20 cellular contexts compared by ENCODE assay signal in the genomic region with DNA sequence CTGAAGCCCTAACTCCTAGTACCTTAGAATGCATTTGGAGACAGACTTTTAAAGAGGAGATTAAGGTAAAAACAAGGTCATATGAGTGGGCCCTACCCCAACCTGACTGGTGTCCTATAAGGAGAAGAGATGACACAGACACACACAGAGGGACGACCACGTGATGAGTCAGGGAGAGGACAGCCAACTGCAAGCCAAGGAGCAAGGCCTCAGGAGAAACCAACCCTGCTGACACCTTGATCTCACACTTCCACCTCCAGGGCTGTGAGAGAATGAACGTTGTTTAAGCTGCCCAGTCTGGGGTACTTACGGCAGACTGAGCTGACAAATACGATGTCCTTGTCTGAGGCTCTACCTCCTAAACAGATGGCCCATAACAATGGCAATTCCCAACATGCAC.
A peak's percentile ranks its signal among the peaks of the same experiment; 100 is the strongest.
DNase-seq lines count a peak whose midpoint lies in the region; ATAC-seq and TF ChIP-seq lines count a peak whose summit lies in the region.
"Had no signal": no experiment of that assay in that cellular context is flagged by ENCODE, and none has a peak within 500 bp of the region (broad histone marks: within the 10 kb centered on the region; RNA-seq: fewer than 3 reads in every experiment).

No MANE protein-coding gene starts in this region.

- H3K36me3 Mint-ChIP-seq in activated CD4-positive, alpha-beta memory T cell treated with anti-CD3 and anti-CD28 coated beads, Interleukin-2, amount 10 ng/mL, durations not matched to agents 7 days and 5 days (ENCODE audit: low read depth): no peaks in the 10 kb centered on the region
- H3K36me3 Mint-ChIP-seq in type B pancreatic cell: peaks cover 20% of the 10 kb centered on the region
- H3K36me3 Mint-ChIP-seq in T-helper 2 cell treated with Interferon-gamma antibody and Interleukin-4, amounts not matched to agents 5 μg/mL and 100 μg/mL, for 36 hours (ENCODE audit: low read depth): no peaks in the 10 kb centered on the region

- ATAC-seq in GM18511 (IDR thresholded peaks at IDR 0.05; ENCODE audit: unreplicated experiment): no peak
- ATAC-seq: mucosa of descending colon had no signal

- no peak overlapping the region for H3K4ac ChIP-seq in mesendoderm (ENCODE audit: low read depth, low read length)

- no peak overlapping the region for H3K56ac ChIP-seq in mesendoderm (ENCODE audit: low read length)

- H4K8ac ChIP-seq in mesendoderm (ENCODE audit: low read depth, low read length): no peak overlapping the region

- H3K27ac Mint-ChIP-seq in activated CD4-positive, alpha-beta memory T cell treated with anti-CD3 and anti-CD28 coated beads, Interleukin-2, amount 10 ng/mL, durations not matched to agents 7 days and 5 days: no peak overlapping the region
- peak overlapping the region; percentile 82 for H3K27ac Mint-ChIP-seq in type B pancreatic cell
- H3K27ac Mint-ChIP-seq in T-helper 2 cell treated with Interferon-gamma antibody and Interleukin-4, amounts not matched to agents 5 μg/mL and 100 μg/mL, for 36 hours: no peak overlapping the region

- H3K27ac ChIP-seq in mesendoderm (ENCODE audit: low read depth, low read length): no peak overlapping the region

- H3K9ac ChIP-seq in mesendoderm (ENCODE audit: low read length): no peak overlapping the region

- peaks cover 57% of the 10 kb centered on the region for H3K79me2 ChIP-seq in mesendoderm (ENCODE audit: control insufficient read depth, insufficient read depth, low read length)

- no CpG with 5 or more reads among the region's 5 CpGs for WGBS in mesendoderm (ENCODE audit: extremely low coverage, insufficient coverage, low lambda C conversion rate)

- H3K4me2 ChIP-seq in mesendoderm (ENCODE audit: low read length): no peak overlapping the region

- H2AK5ac ChIP-seq in mesendoderm (ENCODE audit: low read length): no peak overlapping the region

- H3K9me3 Mint-ChIP-seq in activated CD4-positive, alpha-beta memory T cell treated with anti-CD3 and anti-CD28 coated beads, Interleukin-2, amount 10 ng/mL, durations not matched to agents 7 days and 5 days: no peaks in the 10 kb centered on the region
- peaks cover 2% of the 10 kb centered on the region for H3K9me3 Mint-ChIP-seq in type B pancreatic cell
- H3K9me3 Mint-ChIP-seq in T-helper 2 cell treated with Interferon-gamma antibody and Interleukin-4, amounts not matched to agents 5 μg/mL and 100 μg/mL, for 36 hours: no peaks in the 10 kb centered on the region

- H3K79me1 ChIP-seq in mesendoderm (ENCODE audit: low read length): peaks cover 51% of the 10 kb centered on the region

- H3K4me1 Mint-ChIP-seq in activated CD4-positive, alpha-beta memory T cell treated with anti-CD3 and anti-CD28 coated beads, Interleukin-2, amount 10 ng/mL, durations not matched to agents 7 days and 5 days: peaks cover 2% of the 10 kb centered on the region
- H3K4me1 Mint-ChIP-seq in type B pancreatic cell (ENCODE audit: unreplicated experiment): peaks cover 55% of the 10 kb centered on the region
- no peaks in the 10 kb centered on the region for H3K4me1 Mint-ChIP-seq in T-helper 2 cell treated with Interferon-gamma antibody and Interleukin-4, amounts not matched to agents 5 μg/mL and 100 μg/mL, for 36 hours (ENCODE audit: low read depth)

- H4K5ac ChIP-seq in mesendoderm (ENCODE audit: low read length): no peak overlapping the region

- no peak overlapping the region for H3K23ac ChIP-seq in mesendoderm (ENCODE audit: low read length)

- no peak for TF ChIP-seq CTCF in type B pancreatic cell (conservative IDR thresholded peaks at IDR 0.05)

- CTCF ChIA-PET in activated CD4-positive, alpha-beta memory T cell treated with anti-CD3 and anti-CD28 coated beads, Interleukin-2, amount 10 ng/mL, durations not matched to agents 7 days and 5 days (lab: Charles Lee): no interaction called here

- H3K4me1 ChIP-seq in mesendoderm (ENCODE audit: control insufficient read depth, low read depth, low read length): peaks cover 18% of the 10 kb centered on the region

- no peaks in the 10 kb centered on the region for H3K27me3 ChIP-seq in mesendoderm (ENCODE audit: insufficient read depth, low read length, poor library complexity)
- H3K27me3 ChIP-seq: esophagus muscularis mucosa, transverse colon had no signal

- POLR2A ChIA-PET in activated CD4-positive, alpha-beta memory T cell treated with anti-CD3 and anti-CD28 coated beads, Interleukin-2, amount 10 ng/mL, durations not matched to agents 7 days and 5 days (lab: Charles Lee): no interaction called here

- no peak overlapping the region for H3K4me3 Mint-ChIP-seq in activated CD4-positive, alpha-beta memory T cell treated with anti-CD3 and anti-CD28 coated beads, Interleukin-2, amount 10 ng/mL, durations not matched to agents 7 days and 5 days
- H3K4me3 Mint-ChIP-seq in type B pancreatic cell: no peak overlapping the region
- H3K4me3 Mint-ChIP-seq in T-helper 2 cell treated with Interferon-gamma antibody and Interleukin-4, amounts not matched to agents 5 μg/mL and 100 μg/mL, for 36 hours: no peak overlapping the region

- H3K4me3 ChIP-seq in mesendoderm (ENCODE audit: low read length): no peak overlapping the region
- H3K4me3 ChIP-seq: esophagus muscularis mucosa, mucosa of descending colon, transverse colon had no signal

- H2BK5ac ChIP-seq in mesendoderm (ENCODE audit: low read length): no peak overlapping the region

- no peaks in the 10 kb centered on the region for H3K36me3 ChIP-seq in mesendoderm (ENCODE audit: control insufficient read depth, insufficient read depth, low read length)
- H3K36me3 ChIP-seq: esophagus muscularis mucosa, transverse colon had no signal

- H2BK15ac ChIP-seq in mesendoderm (replicated peaks; ENCODE audit: low read depth): no peak overlapping the region

- H3K18ac ChIP-seq in mesendoderm (ENCODE audit: low read length): no peak overlapping the region

- H2BK120ac ChIP-seq in mesendoderm (ENCODE audit: low read depth, low read length): no peak overlapping the region

- DNase-seq in stimulated activated CD4-positive, alpha-beta T cell treated with anti-CD3 and anti-CD28 coated beads, Interleukin-1b, Interleukin-23, amount 100 ng/mL, for 48 hours: peak; percentile 25
- no peak for DNase-seq in stimulated activated CD4-positive, alpha-beta T cell treated with anti-CD3 and anti-CD28 coated beads, Interleukin-4, amount 100 ng/mL, for 24 hours
- DNase-seq in activated CD4-positive, alpha-beta memory T cell treated with anti-CD3 and anti-CD28 coated beads, Interleukin-2, amount 10 ng/mL, durations not matched to agents 7 days and 5 days: peak; percentile 31
- peak; percentile 62 for DNase-seq in mesendoderm
- no peak for DNase-seq in type B pancreatic cell (ENCODE audit: extremely low spot score, unreplicated experiment)
- no peak for DNase-seq in effector CD4-positive, alpha-beta T cell
- no peak for DNase-seq in T-helper 2 cell treated with Interferon-gamma antibody and Interleukin-4, amounts not matched to agents 5 μg/mL and 100 μg/mL, for 36 hours (ENCODE audit: low spot score)
- DNase-seq: activated CD4-positive, CD25-positive, alpha-beta regulatory T cell; activated effector memory CD4-positive, alpha-beta T cell treated with anti-CD3 and anti-CD28 coated beads, Interleukin-2, amount 50 U/mL, for 16 hours; DMS79; effector CD8-positive, alpha-beta T cell; KBM-7; mucosa of descending colon; NCI-H1092 treated with DMSO at 0.1 percent for 48 hours; NCI-H2107; occipital lobe; stimulated activated naive CD4-positive, alpha-beta T cell; transverse colon had no signal

- no peaks in the 10 kb centered on the region for H3K27me3 Mint-ChIP-seq in activated CD4-positive, alpha-beta memory T cell treated with anti-CD3 and anti-CD28 coated beads, Interleukin-2, amount 10 ng/mL, durations not matched to agents 7 days and 5 days
- H3K27me3 Mint-ChIP-seq in type B pancreatic cell: peaks cover 4% of the 10 kb centered on the region
- no peaks in the 10 kb centered on the region for H3K27me3 Mint-ChIP-seq in T-helper 2 cell treated with Interferon-gamma antibody and Interleukin-4, amounts not matched to agents 5 μg/mL and 100 μg/mL, for 36 hours (ENCODE audit: low read depth)

Comparison
In these comparisons a context has a peak if more than half of its experiments do, and no peak if none do; other contexts are left out.
1. DNase-seq: peak in stimulated activated CD4-positive, alpha-beta T cell treated with anti-CD3 and anti-CD28 coated beads, Interleukin-1b, Interleukin-23, amount 100 ng/mL, for 48 hours (single experiment), activated CD4-positive, alpha-beta memory T cell treated with anti-CD3 and anti-CD28 coated beads, Interleukin-2, amount 10 ng/mL, durations not matched to agents 7 days and 5 days (single experiment) and mesendoderm (single experiment); none in stimulated activated CD4-positive, alpha-beta T cell treated with anti-CD3 and anti-CD28 coated beads, Interleukin-4, amount 100 ng/mL, for 24 hours (single experiment), type B pancreatic cell (single experiment), effector CD4-positive, alpha-beta T cell (single experiment) and T-helper 2 cell treated with Interferon-gamma antibody and Interleukin-4, amounts not matched to agents 5 μg/mL and 100 μg/mL, for 36 hours (single experiment).